14 cellular contexts compared by ENCODE assay signal in the genomic region with DNA sequence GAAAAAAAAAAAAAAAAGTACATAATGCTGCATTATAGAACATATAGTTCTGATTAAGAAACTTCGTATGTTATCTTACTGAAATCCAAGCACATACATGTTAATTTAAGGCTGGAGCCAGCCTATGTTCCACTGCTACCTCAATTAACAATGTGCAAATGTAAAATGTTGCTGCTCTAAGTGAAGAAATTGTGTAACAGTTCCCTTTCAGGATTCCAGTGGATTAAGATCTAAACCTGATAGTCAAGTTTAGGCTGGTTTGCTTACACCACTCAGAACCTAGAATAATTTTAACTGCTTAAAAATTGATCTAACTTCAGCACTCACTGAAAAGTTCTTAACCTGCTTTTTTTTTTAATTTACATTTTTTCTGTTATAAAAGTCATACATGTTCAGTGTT.
"Had no signal": no experiment of that assay in that cellular context is flagged by ENCODE, and none has a peak within 500 bp of the region (broad histone marks: within the 10 kb centered on the region; RNA-seq: fewer than 3 reads in every experiment).

No MANE protein-coding gene starts in this region.

- H3K27me3 ChIP-seq: neutrophil, right atrium auricular region, transverse colon had no signal

- DNase-seq: activated CD4-positive, alpha-beta T cell treated with anti-CD3 and anti-CD28 coated beads for 48 hours; activated CD8-positive, alpha-beta T cell treated with anti-CD3 and anti-CD28 coated beads, Interleukin-2, amount 10 ng/mL, durations not matched to agents 7 days and 5 days; activated naive CD4-positive, alpha-beta T cell treated with anti-CD3 and anti-CD28 coated beads for 36 hours; central memory CD4-positive, alpha-beta T cell; effector CD4-positive, alpha-beta T cell; glutamatergic neuron; mucosa of descending colon; naive thymus-derived CD8-positive, alpha-beta T cell; T-helper 9 cell; transverse colon had no signal

- H3K4me3 ChIP-seq: coronary artery, mucosa of descending colon, right atrium auricular region, transverse colon had no signal

- H3K9me3 ChIP-seq: mucosa of descending colon, neutrophil, right atrium auricular region, transverse colon had no signal

- H3K27me3 Mint-ChIP-seq: naive thymus-derived CD8-positive, alpha-beta T cell had no signal

- H3K4me3 Mint-ChIP-seq: activated CD8-positive, alpha-beta T cell treated with anti-CD3 and anti-CD28 coated beads, Interleukin-2, amount 10 ng/mL, durations not matched to agents 7 days and 5 days; activated naive CD4-positive, alpha-beta T cell treated with anti-CD3 and anti-CD28 coated beads for 36 hours; naive thymus-derived CD8-positive, alpha-beta T cell; stimulated activated effector memory CD8-positive, alpha-beta T cell treated with anti-CD3 and anti-CD28 coated beads, Interleukin-12 subunit alpha, Interleukin-12 subunit beta, amount 100 ng/mL, for 72 hours had no signal

- H3K27ac ChIP-seq: coronary artery, neutrophil, right atrium auricular region, transverse colon had no signal

- H3K9me3 Mint-ChIP-seq: activated naive CD4-positive, alpha-beta T cell treated with anti-CD3 and anti-CD28 coated beads for 36 hours; naive thymus-derived CD8-positive, alpha-beta T cell; stimulated activated effector memory CD8-positive, alpha-beta T cell treated with anti-CD3 and anti-CD28 coated beads, Interleukin-12 subunit alpha, Interleukin-12 subunit beta, amount 100 ng/mL, for 72 hours had no signal

- H3K27ac Mint-ChIP-seq: activated CD8-positive, alpha-beta T cell treated with anti-CD3 and anti-CD28 coated beads, Interleukin-2, amount 10 ng/mL, durations not matched to agents 7 days and 5 days; activated naive CD4-positive, alpha-beta T cell treated with anti-CD3 and anti-CD28 coated beads for 36 hours; naive thymus-derived CD8-positive, alpha-beta T cell; stimulated activated effector memory CD8-positive, alpha-beta T cell treated with anti-CD3 and anti-CD28 coated beads, Interleukin-12 subunit alpha, Interleukin-12 subunit beta, amount 100 ng/mL, for 72 hours had no signal
